Comparison of ENCODE assay signal across 10 cellular contexts in genomic region chr5:177760954-177761353, GRCh38. TPM values are rescaled to one million over a fixed set of nuclear protein-coding genes. Genes with fewer than 3 reads are reported as not detected.
DNase-seq lines count a peak whose midpoint lies in the region; ATAC-seq, FAIRE-seq and TF ChIP-seq lines count a peak whose summit lies in the region.
"Not testable (repeated sequence)": the region's sequence is repeated elsewhere in the genome, so short reads cannot be mapped to it uniquely, and the experiment has no call there.
"Had no signal": no experiment of that assay in that cellular context is flagged by ENCODE, and none has a peak within 500 bp of the region (broad histone marks: within the 10 kb centered on the region; RNA-seq: fewer than 3 reads in every experiment).

No MANE protein-coding gene starts in this region.

- not testable (repeated sequence) for TF ChIP-seq POLR2A in K562 (conservative IDR thresholded peaks at IDR 0.05)

- in situ Hi-C loops in K562 (cut with MboI) = loop anchor here (25.0 kb wide), 1 partner anchor 226 kb away; the partner anchor contains the start of gene PROP1

- not testable (repeated sequence) for H3K27me3 ChIP-seq in K562 (ENCODE audit: control insufficient read depth in 2 of 2, insufficient read depth in 2 of 2, low read length in 2 of 2); endodermal cell (ENCODE audit: control insufficient read depth, insufficient read depth, low read length, poor library complexity, severe bottlenecking)

- H3K27ac Mint-ChIP-seq in endodermal cell = not testable (repeated sequence)

- POLR2A ChIA-PET in K562 (lab: Yijun Ruan, JAX) = not testable (repeated sequence)

- intact Hi-C loops in K562 (cut with micrococcal nuclease); posterior cingulate gyrus (cut with DNase I): not testable (repeated sequence)

- not testable (repeated sequence) for H3K4me3 Mint-ChIP-seq in endodermal cell

- not testable (repeated sequence) for H3K4me1 ChIP-seq in K562 (replicated peaks in 1 of 2; ENCODE audit: control insufficient read depth in 2 of 2, insufficient read depth in 2 of 2, low read length in 2 of 2); endodermal cell (ENCODE audit: control insufficient read depth, insufficient read depth, low read length)

- not testable (repeated sequence) for H3K36me3 ChIP-seq in K562 (ENCODE audit: control insufficient read depth, insufficient read depth, low read length); endodermal cell (ENCODE audit: control insufficient read depth, insufficient read depth, low read length)

- not testable (repeated sequence) for TF ChIP-seq RAD21 in K562 (CRISPR knock-in tag; conservative IDR thresholded peaks at IDR 0.05 in 1 of 2, IDR thresholded peaks at IDR 0.05 in 1 of 2)

- peak; percentile 12 for DNase-seq in Ammon's horn (ENCODE audit: low spot score)
- peak in 2 of 4 experiments; percentile 6 to 31 for DNase-seq in K562 (ENCODE audit: extremely low read depth in 1 of 4, low spot score in 3 of 4)
- peak; percentile 0 for DNase-seq in endodermal cell
- peak; percentile 14 for DNase-seq in islet precursor cell
- DNase-seq in posterior cingulate gyrus = peak in 6 of 10 donors; percentile 9 to 87 (median 44)

- not testable (repeated sequence) for H3K27ac ChIP-seq in K562 (ENCODE audit: extremely low read depth, low read depth, low read length); endodermal cell (ENCODE audit: low read depth, low read length)

- H3K4me2 ChIP-seq in K562 (ENCODE audit: insufficient read depth, low read length) = not testable (repeated sequence)

- not testable (repeated sequence) for ATAC-seq in K562

- H3K4me3 ChIP-seq in K562; endodermal cell (ENCODE audit: low read length): not testable (repeated sequence)

- BruUV-seq in K562 (replicated peaks; lab: Mats Ljungman, UMichigan) = not testable (repeated sequence)

- CTCF ChIA-PET in K562 (lab: Yijun Ruan, JAX; ENCODE audit: low intra/inter-chr PET ratio) = not testable (repeated sequence)

- H3K9me1 ChIP-seq in K562 (ENCODE audit: control insufficient read depth, insufficient read depth, low read length) = not testable (repeated sequence)

- FAIRE-seq in K562 (lab: Jason Lieb, UNC) = not testable (repeated sequence)

- not testable (repeated sequence) for H3K36me3 Mint-ChIP-seq in endodermal cell (ENCODE audit: low read depth)

- not testable (repeated sequence) for H3K9me3 Mint-ChIP-seq in endodermal cell

- H3K9me3 ChIP-seq in K562 (replicated peaks; ENCODE audit: control insufficient read depth, insufficient read depth, low read depth, low read length); endodermal cell (ENCODE audit: control insufficient read depth, low read length): not testable (repeated sequence)

- H3K9ac ChIP-seq in K562 (ENCODE audit: insufficient read depth in 1 of 2, low read depth in 2 of 2, low read length in 2 of 2); endodermal cell (ENCODE audit: extremely low read depth, low read length, poor library complexity, severe bottlenecking): not testable (repeated sequence)

- H3K27me3 Mint-ChIP-seq in endodermal cell (ENCODE audit: insufficient read depth) = not testable (repeated sequence)

- H3K79me2 ChIP-seq in K562 (ENCODE audit: control insufficient read depth, insufficient read depth, low read length) = not testable (repeated sequence)

- H3K4me1 Mint-ChIP-seq in endodermal cell = not testable (repeated sequence)

- TF ChIP-seq CTCF in K562 (IDR thresholded peaks at IDR 0.05 in 2 of 3, conservative IDR thresholded peaks at IDR 0.05 in 1 of 3; ENCODE audit: insufficient read depth in 2 of 3, low read depth in 1 of 3, low read length in 3 of 3); endodermal cell (conservative IDR thresholded peaks at IDR 0.05): not testable (repeated sequence)

- 19% methylated on average over 1 of the region's 8 CpGs for WGBS in K562 (ENCODE audit: insufficient coverage, low coverage, missing lambda C conversion rate)
- 91% methylated on average over 4 of the region's 8 CpGs; no CpG with 5 or more reads in 1 of the 2 experiments for WGBS in endodermal cell (ENCODE audit: insufficient coverage in 1 of 2, insufficient read length in 1 of 2), 2 experiments

- H4K20me1 ChIP-seq in K562 (replicated peaks; ENCODE audit: control insufficient read depth, insufficient read depth, low read length) = not testable (repeated sequence)

- not testable (repeated sequence) for H2AFZ ChIP-seq in K562 (ENCODE audit: low read depth, low read length)

- not testable (repeated sequence) for TF ChIP-seq EP300 in K562 (IDR thresholded peaks at IDR 0.05; ENCODE audit: low read length)

TF ChIP-seq in K562, 482 proteins besides CTCF, POLR2A, EP300 and RAD21:
- TF ChIP-seq TCF3 (CRISPR knock-in tag; IDR thresholded peaks at IDR 0.05) (peak; percentile 57; the same call in 1 of the 2 replicates), CBFA2T3 (IDR thresholded peaks at IDR 0.05) (peak; percentile 57), CBFA2T2 (conservative IDR thresholded peaks at IDR 0.05) (peak; percentile 59), EGR1 (conservative IDR thresholded peaks at IDR 0.05) (peak; percentile 93), NCOR1 (IDR thresholded peaks at IDR 0.05) (peak; percentile 11; the same call in 1 of the 2 replicates)

RNA-seq across cellular contexts. Expression of gene FAM153A, which starts 21.7 kb away (rescaled TPM):
- total RNA-seq in K562 (2011; cell fraction: chromatin; rRNA removed; ENCODE audit: low replicate concordance) = 0.09 TPM in 1 of 2 replicates, not detected in the other
- not detected in 2 replicates for total RNA-seq in K562 (2011; cell fraction: nucleolus; rRNA removed)
- total RNA-seq in K562 (2011; cell fraction: nucleoplasm; rRNA removed) = not detected in 2 replicates
- total RNA-seq in K562 (2014; rRNA removed) (not detected in 2 replicates), K562 (2014; rRNA removed; fragmentation: Illumina TruSeq; extraction: Trizol) (not detected in 2 replicates), K562 (2015; rRNA removed; fragmentation: Illumina TruSeq; extraction: Trizol) (not detected in 2 replicates), K562 (2021) (not detected in 2 replicates), endodermal cell (not detected)
- polyA plus RNA-seq in K562 (2011; rRNA removed) (0.01 TPM in 1 of 2 replicates, not detected in the other), K562 (2014; fragmentation: Illumina TruSeq; extraction: Trizol) (not detected in 2 replicates), K562 (2014; fragmentation: Nextera tagmentation; extraction: Ambion mirVana) (under 1 TPM; 0.13 to 0.21 TPM), K562 (2014; rRNA removed) (not detected in 2 replicates)
- polyA plus RNA-seq in K562 (2011; cell fraction: cytosol; rRNA removed) = not detected in 2 replicates
- not detected in 2 replicates for polyA plus RNA-seq in K562 (2011; cell fraction: nucleus; rRNA removed)
- polyA plus RNA-seq in K562 (2012) = 0.10 and 0.17 TPM in 2 replicates
- not detected in 2 replicates for polyA minus RNA-seq in K562 (2011; rRNA and poly(A)+ RNA removed)
- polyA minus RNA-seq in K562 (2011; cell fraction: cytosol; rRNA and poly(A)+ RNA removed) = not detected in 2 replicates
- polyA minus RNA-seq in K562 (2011; cell fraction: nucleus; rRNA and poly(A)+ RNA removed) = not detected in 2 replicates
- not detected for polyA plus RNA-seq in endodermal cell (2013, experiment 1 of 2)
- polyA plus RNA-seq in endodermal cell (2013, experiment 2 of 2) = not detected
- total RNA-seq: A172, Daoy, G401 had no signal
- polyA plus RNA-seq: A549, CD14-positive monocyte had no signal
